In the genomic region with DNA sequence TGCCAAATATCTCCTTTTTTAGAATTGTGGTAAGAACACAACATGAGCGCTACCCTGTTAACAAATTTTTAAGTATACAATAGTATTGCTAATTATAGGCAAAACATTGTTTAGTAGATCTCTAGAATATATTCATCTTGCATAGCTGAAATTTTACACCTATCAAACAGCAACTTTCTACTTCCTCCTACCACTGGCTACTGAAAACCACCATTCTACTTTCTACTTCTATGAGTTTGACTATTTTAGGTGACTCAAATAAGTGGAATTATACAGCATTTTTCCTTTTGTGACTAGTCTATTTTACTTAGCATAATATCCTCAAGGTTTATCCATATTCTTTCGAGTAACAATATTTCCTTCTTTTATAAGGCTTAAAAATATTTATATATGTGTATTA, we compare ENCODE assay signal across 1 cellular context.
TF ChIP-seq lines count a peak whose summit lies in the region.

No MANE protein-coding gene starts in this region.

TF ChIP-seq in SK-N-SH, 30 proteins besides CTCF, POLR2A, EP300 and RAD21 (continued from another document):
- no peak for TF ChIP-seq MAX (IDR thresholded peaks at IDR 0.05; ENCODE audit: low read depth)
- TF ChIP-seq YY1 (IDR thresholded peaks at IDR 0.05; ENCODE audit: low read depth): no peak
- TF ChIP-seq POLR2AphosphoS5 (IDR thresholded peaks at IDR 0.05; ENCODE audit: low read depth, low read length): no peak
- TF ChIP-seq FOSL2 (IDR thresholded peaks at IDR 0.05; ENCODE audit: borderline replicate concordance, low read depth): no peak
- TF ChIP-seq SIN3A (IDR thresholded peaks at IDR 0.05; ENCODE audit: borderline replicate concordance, low read depth, low read length): no peak
- no peak for TF ChIP-seq RFX5 (IDR thresholded peaks at IDR 0.05; ENCODE audit: low read length)
- TF ChIP-seq FOXM1 (IDR thresholded peaks at IDR 0.05; ENCODE audit: low read depth): no peak
- TF ChIP-seq MEF2A (IDR thresholded peaks at IDR 0.05; ENCODE audit: borderline replicate concordance, low read depth): no peak
- no peak for TF ChIP-seq TEAD4 (IDR thresholded peaks at IDR 0.05; ENCODE audit: borderline replicate concordance, insufficient read depth)
- TF ChIP-seq MXI1 (IDR thresholded peaks at IDR 0.05; ENCODE audit: low read depth, low read length): no peak
